In the genomic region with DNA sequence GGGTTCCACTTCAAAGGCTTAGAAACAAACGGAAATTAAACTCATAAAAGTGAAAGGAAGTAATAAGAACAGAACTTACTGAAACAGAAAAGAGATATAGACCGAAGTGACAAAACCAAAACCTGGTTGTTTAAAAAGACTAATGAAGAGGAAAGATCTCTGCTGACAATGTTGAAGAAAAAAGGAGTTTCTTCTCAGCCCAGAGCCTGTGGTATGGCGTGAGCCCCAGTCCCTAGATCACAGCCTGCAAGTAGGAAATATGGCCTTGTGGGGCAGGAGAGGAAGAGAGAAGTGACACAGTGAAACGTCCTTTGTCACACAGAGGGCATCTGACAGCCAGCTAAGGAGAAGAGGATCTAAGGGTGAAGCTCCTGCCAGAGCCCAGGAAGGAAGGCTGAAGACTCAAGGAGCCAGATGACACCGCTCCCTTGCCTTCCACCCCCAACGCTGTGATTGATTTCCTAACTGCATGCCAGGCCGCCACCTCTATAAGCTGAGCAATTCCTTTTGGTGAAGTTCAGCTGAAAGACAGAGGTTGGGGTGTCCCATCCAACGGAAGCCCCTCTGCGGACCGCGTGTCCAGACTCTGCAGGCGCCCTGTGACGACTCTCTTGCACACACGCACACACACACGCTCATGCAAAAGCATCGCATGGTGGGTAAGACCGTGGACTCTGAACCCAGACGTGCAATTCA, we compare ENCODE assay signal across 9 cellular contexts.
DNase-seq lines count a peak whose midpoint lies in the region; ATAC-seq, FAIRE-seq and TF ChIP-seq lines count a peak whose summit lies in the region.
"Had no signal": no experiment of that assay in that cellular context is flagged by ENCODE, and none has a peak within 500 bp of the region (broad histone marks: within the 10 kb centered on the region; RNA-seq: fewer than 3 reads in every experiment).

No MANE protein-coding gene starts in this region.

- H3K27ac Mint-ChIP-seq in astrocyte (ENCODE audit: unreplicated experiment), result no peak overlapping the region
- H3K27ac Mint-ChIP-seq in stimulated activated memory B cell treated with anti-CD40 and anti-IgM and Interleukin-4, amounts not matched to agents 10 μg/mL and 1 μg/mL and 100 μg/mL, for 72 hours, result peak overlapping the region; percentile 1

- H2AFZ ChIP-seq in astrocyte (ENCODE audit: low read depth, low read length), result no peak overlapping the region

- H3K27me3 Mint-ChIP-seq in astrocyte (ENCODE audit: low read depth, unreplicated experiment), result no peaks in the 10 kb centered on the region
- peaks cover 40% of the 10 kb centered on the region for H3K27me3 Mint-ChIP-seq in stimulated activated memory B cell treated with anti-CD40 and anti-IgM and Interleukin-4, amounts not matched to agents 10 μg/mL and 1 μg/mL and 100 μg/mL, for 72 hours

- peaks cover 19% of the 10 kb centered on the region for H4K20me1 ChIP-seq in astrocyte (ENCODE audit: insufficient read depth, low read length)

- no peak for TF ChIP-seq CTCF in astrocyte (IDR thresholded peaks at IDR 0.05; ENCODE audit: insufficient read depth, low read depth, low read length)

- H3K9ac ChIP-seq in astrocyte (ENCODE audit: low read length), result no peak overlapping the region

- no peaks in the 10 kb centered on the region for H3K27me3 ChIP-seq in astrocyte (ENCODE audit: insufficient read depth, low read length)
- H3K27me3 ChIP-seq: ascending aorta had no signal

- H3K36me3 ChIP-seq in astrocyte (ENCODE audit: insufficient read depth, low read length), result no peaks in the 10 kb centered on the region
- H3K36me3 ChIP-seq: ascending aorta had no signal

- peak; percentile 20 for FAIRE-seq in astrocyte (lab: Jason Lieb, UNC)

- H3K9me3 Mint-ChIP-seq in astrocyte (ENCODE audit: unreplicated experiment), result no peaks in the 10 kb centered on the region
- H3K9me3 Mint-ChIP-seq in stimulated activated memory B cell treated with anti-CD40 and anti-IgM and Interleukin-4, amounts not matched to agents 10 μg/mL and 1 μg/mL and 100 μg/mL, for 72 hours, result peaks cover 13% of the 10 kb centered on the region

- peaks cover 18% of the 10 kb centered on the region for H3K4me1 ChIP-seq in astrocyte (ENCODE audit: insufficient read depth, low read length)

- H3K36me3 Mint-ChIP-seq in astrocyte (ENCODE audit: low read depth, unreplicated experiment), result no peaks in the 10 kb centered on the region
- peaks cover 19% of the 10 kb centered on the region for H3K36me3 Mint-ChIP-seq in stimulated activated memory B cell treated with anti-CD40 and anti-IgM and Interleukin-4, amounts not matched to agents 10 μg/mL and 1 μg/mL and 100 μg/mL, for 72 hours

- no peak overlapping the region for H3K27ac ChIP-seq in astrocyte (ENCODE audit: low read depth, low read length)
- H3K27ac ChIP-seq: ascending aorta had no signal

- no peaks in the 10 kb centered on the region for H3K9me3 ChIP-seq in astrocyte (ENCODE audit: insufficient read depth, low read depth, low read length)

- no peak overlapping the region for H3K4me3 Mint-ChIP-seq in astrocyte (ENCODE audit: unreplicated experiment)
- peak overlapping the region; percentile 17 for H3K4me3 Mint-ChIP-seq in stimulated activated memory B cell treated with anti-CD40 and anti-IgM and Interleukin-4, amounts not matched to agents 10 μg/mL and 1 μg/mL and 100 μg/mL, for 72 hours

- H3K4me2 ChIP-seq in astrocyte (ENCODE audit: low read length), result no peak overlapping the region

- DNase-seq in astrocyte (ENCODE audit: low read depth) (no peak), DMS 273 (lab: John Stamatoyannopoulos, UW; ENCODE audit: unreplicated experiment) (no peak), NCI-H2196 treated with DMSO at 0.1 percent for 48 hours (lab: John Stamatoyannopoulos, UW; ENCODE audit: unreplicated experiment) (no peak), NCI-H1092 treated with DMSO at 0.1 percent for 48 hours (lab: John Stamatoyannopoulos, UW) (no peak)

- H3K4me1 Mint-ChIP-seq in astrocyte (ENCODE audit: low read depth, unreplicated experiment), result peaks cover 54% of the 10 kb centered on the region
- H3K4me1 Mint-ChIP-seq in stimulated activated memory B cell treated with anti-CD40 and anti-IgM and Interleukin-4, amounts not matched to agents 10 μg/mL and 1 μg/mL and 100 μg/mL, for 72 hours, result peaks cover 58% of the 10 kb centered on the region

- peak; percentile 62 for ATAC-seq in GM19463 (IDR thresholded peaks at IDR 0.05; ENCODE audit: unreplicated experiment)
- ATAC-seq in HG03469 (IDR thresholded peaks at IDR 0.05; ENCODE audit: unreplicated experiment), result peak; percentile 53
- ATAC-seq in stimulated activated memory B cell treated with anti-CD40 and anti-IgM and Interleukin-4, amounts not matched to agents 10 μg/mL and 1 μg/mL and 100 μg/mL, for 72 hours, result peak; percentile 67
- ATAC-seq in GM18520 (IDR thresholded peaks at IDR 0.05; ENCODE audit: unreplicated experiment), result no peak

- no peak overlapping the region for H3K4me3 ChIP-seq in astrocyte (ENCODE audit: insufficient read depth, low read depth, low read length)
- H3K4me3 ChIP-seq: ascending aorta had no signal

- peaks cover 8% of the 10 kb centered on the region for H3K79me2 ChIP-seq in astrocyte (ENCODE audit: insufficient read depth, low read length)
